In genomic region chr4:152102184-152103000, GRCh38 we compare ENCODE assay signal across 10 cellular contexts.
A peak's percentile ranks its signal among the peaks of the same experiment; 100 is the strongest.
DNase-seq lines count a peak whose midpoint lies in the region; ATAC-seq and TF ChIP-seq lines count a peak whose summit lies in the region.
"Had no signal": no experiment of that assay in that cellular context is flagged by ENCODE, and none has a peak within 500 bp of the region (broad histone marks: within the 10 kb centered on the region; RNA-seq: fewer than 3 reads in every experiment).

No MANE protein-coding gene starts in this region.

- CTCF ChIA-PET in activated CD4-positive, alpha-beta memory T cell treated with anti-CD3 and anti-CD28 coated beads for 36 hours (lab: Charles Lee): no interaction called here

- no peak for TF ChIP-seq POLR2A in suprapubic skin (IDR thresholded peaks at IDR 0.05)

- H3K4me3 ChIP-seq in fibroblast of mammary gland (ENCODE audit: control insufficient read depth, low read depth, low read length): no peak overlapping the region
- no peak overlapping the region for H3K4me3 ChIP-seq in suprapubic skin
- H3K4me3 ChIP-seq: colonic mucosa had no signal

- peaks cover 39% of the 10 kb centered on the region for H3K4me1 ChIP-seq in suprapubic skin
- H3K4me1 ChIP-seq: colonic mucosa had no signal

- peak overlapping the region; percentile 79 for H3K4me3 Mint-ChIP-seq in activated T-cell treated with anti-CD3 and anti-CD28 coated beads, Interleukin-2, amount 50 U/mL, for 4 hours
- no peak overlapping the region for H3K4me3 Mint-ChIP-seq in activated CD4-positive, alpha-beta memory T cell treated with anti-CD3 and anti-CD28 coated beads for 36 hours

- H3K9me3 Mint-ChIP-seq in activated T-cell treated with anti-CD3 and anti-CD28 coated beads, Interleukin-2, amount 50 U/mL, for 4 hours: no peaks in the 10 kb centered on the region
- H3K9me3 Mint-ChIP-seq in activated CD4-positive, alpha-beta memory T cell treated with anti-CD3 and anti-CD28 coated beads for 36 hours: no peaks in the 10 kb centered on the region

- no peak for TF ChIP-seq EP300 in suprapubic skin (IDR thresholded peaks at IDR 0.05)

- in situ Hi-C loops in ACHN (cut with HindIII; ENCODE audit: low pct_ligation_motif_present, low pct_unique_long_range_greater_than_20kb, low sequenced_read_pairs): no loop called here
- in situ Hi-C loops in GM13976 (cut with MboI; ENCODE audit: low sequenced_read_pairs, unreplicated experiment): no loop called here

- peak overlapping the region; percentile 20 for H3K27ac ChIP-seq in suprapubic skin
- H3K27ac ChIP-seq: colonic mucosa had no signal

- TF ChIP-seq CTCF in fibroblast of mammary gland (conservative IDR thresholded peaks at IDR 0.05; ENCODE audit: control insufficient read depth, insufficient read depth, low read depth, low read length): no peak
- no peak for TF ChIP-seq CTCF in suprapubic skin (IDR thresholded peaks at IDR 0.05)
- TF ChIP-seq CTCF in GM13976 (IDR thresholded peaks at IDR 0.05; ENCODE audit: borderline replicate concordance, control extremely low read depth, extremely low read depth, insufficient read depth, missing control alignments): no peak

- H3K36me3 Mint-ChIP-seq in activated T-cell treated with anti-CD3 and anti-CD28 coated beads, Interleukin-2, amount 50 U/mL, for 4 hours (ENCODE audit: insufficient read depth): peaks cover 6% of the 10 kb centered on the region
- H3K36me3 Mint-ChIP-seq in activated CD4-positive, alpha-beta memory T cell treated with anti-CD3 and anti-CD28 coated beads for 36 hours: peaks cover 4% of the 10 kb centered on the region

- no peaks in the 10 kb centered on the region for H3K9me3 ChIP-seq in suprapubic skin
- H3K9me3 ChIP-seq: colonic mucosa had no signal

- no peaks in the 10 kb centered on the region for H3K36me3 ChIP-seq in suprapubic skin
- H3K36me3 ChIP-seq: colonic mucosa had no signal

- WGBS in suprapubic skin: 79% methylated on average over 7 of the region's 7 CpGs

- H3K4me1 Mint-ChIP-seq in activated T-cell treated with anti-CD3 and anti-CD28 coated beads, Interleukin-2, amount 50 U/mL, for 4 hours (ENCODE audit: low read depth): peaks cover 94% of the 10 kb centered on the region
- H3K4me1 Mint-ChIP-seq in activated CD4-positive, alpha-beta memory T cell treated with anti-CD3 and anti-CD28 coated beads for 36 hours (ENCODE audit: low read depth): peaks cover 86% of the 10 kb centered on the region

- POLR2A ChIA-PET in activated CD4-positive, alpha-beta memory T cell treated with anti-CD3 and anti-CD28 coated beads for 36 hours (lab: Charles Lee): interaction anchor here (1.0 kb wide), 1 partner anchor 13 kb away, joined by 3 read pairs; no protein-coding TSS in a partner anchor

- peak overlapping the region; percentile 97 for H3K27ac Mint-ChIP-seq in activated CD4-positive, alpha-beta memory T cell treated with anti-CD3 and anti-CD28 coated beads for 36 hours

- H3K27me3 ChIP-seq in suprapubic skin: no peaks in the 10 kb centered on the region
- H3K27me3 ChIP-seq: colonic mucosa had no signal

- no peak for DNase-seq in activated T-cell treated with anti-CD3 and anti-CD28 coated beads, Interleukin-2, amount 50 U/mL, for 4 hours
- no peak for DNase-seq in activated T-cell treated with anti-CD3 and anti-CD28 coated beads, Interleukin-2, amount 50 U/mL, for 1 hour
- DNase-seq in activated CD4-positive, alpha-beta memory T cell treated with anti-CD3 and anti-CD28 coated beads for 36 hours: no peak
- DNase-seq in fibroblast of mammary gland (ENCODE audit: low read depth) (peak; percentile 47), suprapubic skin (ENCODE audit: low spot score in 2 of 2) (no peak), foreskin melanocyte (no peak), ACHN (no peak), GM13976 (ENCODE audit: low spot score) (no peak)
- DNase-seq: activated CD4-positive, CD25-positive, alpha-beta regulatory T cell treated with anti-CD3 and anti-CD28 coated beads, Interleukin-2, amount 50 U/mL, for 72 hours; colonic mucosa had no signal

- peak; percentile 3 to 25 for ATAC-seq in activated T-cell treated with anti-CD3 and anti-CD28 coated beads, Interleukin-2, amount 50 U/mL, for 4 hours

- no peaks in the 10 kb centered on the region for H3K27me3 Mint-ChIP-seq in activated T-cell treated with anti-CD3 and anti-CD28 coated beads, Interleukin-2, amount 50 U/mL, for 4 hours (ENCODE audit: low read depth)
- H3K27me3 Mint-ChIP-seq in activated CD4-positive, alpha-beta memory T cell treated with anti-CD3 and anti-CD28 coated beads for 36 hours: no peaks in the 10 kb centered on the region

- intact Hi-C loops in activated CD4-positive, alpha-beta memory T cell treated with anti-CD3 and anti-CD28 coated beads for 36 hours (cut with micrococcal nuclease): loop anchor here (1.0 to 10.0 kb wide), 4 partner anchors 14 to 338 kb away; partner anchors contain the start of gene GATB
